In genomic region chr15:38129531-38130199, GRCh38 we compare ENCODE assay signal across 8 cellular contexts.
A peak's percentile ranks its signal among the peaks of the same experiment; 100 is the strongest.
DNase-seq lines count a peak whose midpoint lies in the region; ATAC-seq, FAIRE-seq and TF ChIP-seq lines count a peak whose summit lies in the region.

No MANE protein-coding gene starts in this region.

- peak; percentile 52 for FAIRE-seq in K562 (lab: Jason Lieb, UNC)
- FAIRE-seq in keratinocyte (lab: Jason Lieb, UNC): peak; percentile 99

- ATAC-seq in GM21360 (IDR thresholded peaks at IDR 0.05; ENCODE audit: unreplicated experiment): peak; percentile 59
- no peak for ATAC-seq in K562
- peak; percentile 82 for ATAC-seq in stimulated activated effector memory CD8-positive, alpha-beta T cell treated with anti-CD3 and anti-CD28 coated beads, Interleukin-12 subunit alpha, Interleukin-12 subunit beta, amount 100 ng/mL, for 72 hours

- no peak overlapping the region for H3K27ac Mint-ChIP-seq in stimulated activated effector memory CD8-positive, alpha-beta T cell treated with anti-CD3 and anti-CD28 coated beads, Interleukin-12 subunit alpha, Interleukin-12 subunit beta, amount 100 ng/mL, for 72 hours

- no peak overlapping the region for H2AFZ ChIP-seq in K562 (ENCODE audit: low read depth, low read length)
- peak overlapping the region; percentile 14 for H2AFZ ChIP-seq in keratinocyte (ENCODE audit: control insufficient read depth, low read length)

- H3K36me3 Mint-ChIP-seq in stimulated activated effector memory CD8-positive, alpha-beta T cell treated with anti-CD3 and anti-CD28 coated beads, Interleukin-12 subunit alpha, Interleukin-12 subunit beta, amount 100 ng/mL, for 72 hours: no peaks in the 10 kb centered on the region

- TF ChIP-seq CTCF in K562 (IDR thresholded peaks at IDR 0.05 in 2 of 3, conservative IDR thresholded peaks at IDR 0.05 in 1 of 3; ENCODE audit: insufficient read depth in 2 of 3, low read depth in 1 of 3, low read length in 3 of 3): no peak
- TF ChIP-seq CTCF in keratinocyte (optimal IDR thresholded peaks at IDR 0.05 in 1 of 3, IDR thresholded peaks at IDR 0.05 in 1 of 3, conservative IDR thresholded peaks at IDR 0.05 in 1 of 3; ENCODE audit: extremely low read depth in 1 of 3, insufficient read depth in 2 of 3, low read length in 3 of 3): no peak
- TF ChIP-seq CTCF in BE2C (IDR thresholded peaks at IDR 0.05; ENCODE audit: low read depth, low read length): no peak

- in situ Hi-C loops in K562 (cut with MboI): no loop called here

- peak; percentile 5 for DNase-seq in DMS 273 (lab: John Stamatoyannopoulos, UW; ENCODE audit: unreplicated experiment)
- peak; percentile 98 for DNase-seq in HT1080 (ENCODE audit: low read depth)
- peak in 2 of 4 experiments; percentile 7 to 30 for DNase-seq in K562 (ENCODE audit: extremely low read depth in 1 of 4, low spot score in 3 of 4)
- peak; percentile 82 for DNase-seq in keratinocyte (ENCODE audit: low read depth, low spot score)
- no peak for DNase-seq in stimulated activated effector memory CD8-positive, alpha-beta T cell treated with anti-CD3 and anti-CD28 coated beads, Interleukin-12 subunit alpha, Interleukin-12 subunit beta, amount 100 ng/mL, for 72 hours (ENCODE audit: low spot score in 2 of 2)
- DNase-seq in NCI-H524 (lab: John Stamatoyannopoulos, UW): no peak
- DNase-seq in BE2C: no peak

- H4K20me1 ChIP-seq in K562 (replicated peaks; ENCODE audit: control insufficient read depth, insufficient read depth, low read length) (no peaks in the 10 kb centered on the region), keratinocyte (ENCODE audit: control insufficient read depth, extremely low read depth, insufficient read depth, low read length) (no peaks in the 10 kb centered on the region)

- H3K27ac ChIP-seq in K562 (ENCODE audit: extremely low read depth, low read depth, low read length) (no peak overlapping the region), keratinocyte (ENCODE audit: control insufficient read depth, insufficient read depth, low read length) (peak overlapping the region; percentile 56)

- no peak for TF ChIP-seq EP300 in K562 (IDR thresholded peaks at IDR 0.05; ENCODE audit: low read length)

- 2% methylated on average over 12 of the region's 12 CpGs for WGBS in K562 (ENCODE audit: insufficient coverage, low coverage, missing lambda C conversion rate)

- intact Hi-C loops in K562 (cut with micrococcal nuclease): no loop called here

- H3K4me2 ChIP-seq in K562 (ENCODE audit: insufficient read depth, low read length) (no peak overlapping the region), keratinocyte (ENCODE audit: control insufficient read depth, extremely low read depth, insufficient read depth, low read depth, low read length) (peak overlapping the region; percentile 68)

- no peaks in the 10 kb centered on the region for H3K9me1 ChIP-seq in K562 (ENCODE audit: control insufficient read depth, insufficient read depth, low read length)
- H3K9me1 ChIP-seq in keratinocyte (ENCODE audit: control insufficient read depth, extremely low read depth, insufficient read depth, low read length): no peaks in the 10 kb centered on the region

- CTCF ChIA-PET in K562 (lab: Yijun Ruan, JAX; ENCODE audit: low intra/inter-chr PET ratio): no interaction called here

- H3K9ac ChIP-seq in K562 (ENCODE audit: insufficient read depth in 1 of 2, low read depth in 2 of 2, low read length in 2 of 2) (no peak overlapping the region), keratinocyte (ENCODE audit: control insufficient read depth, extremely low read depth, insufficient read depth, low read length) (peak overlapping the region; percentile 47)

- H3K9me3 ChIP-seq in K562 (replicated peaks; ENCODE audit: control insufficient read depth, insufficient read depth, low read depth, low read length): no peaks in the 10 kb centered on the region
- no peaks in the 10 kb centered on the region for H3K9me3 ChIP-seq in keratinocyte (ENCODE audit: control insufficient read depth, low read depth, low read length)
- no peaks in the 10 kb centered on the region; the same call in 1 of the 2 replicates for H3K9me3 ChIP-seq in BE2C

- no TSS peak for BruUV-seq in K562 (replicated peaks; lab: Mats Ljungman, UMichigan)

- peak overlapping the region; percentile 13 for H3K4me3 Mint-ChIP-seq in stimulated activated effector memory CD8-positive, alpha-beta T cell treated with anti-CD3 and anti-CD28 coated beads, Interleukin-12 subunit alpha, Interleukin-12 subunit beta, amount 100 ng/mL, for 72 hours

- H3K36me3 ChIP-seq in K562 (ENCODE audit: control insufficient read depth, insufficient read depth, low read length): no peaks in the 10 kb centered on the region
- no peaks in the 10 kb centered on the region for H3K36me3 ChIP-seq in keratinocyte (ENCODE audit: control insufficient read depth in 2 of 2, extremely low read depth in 1 of 2, insufficient read depth in 2 of 2, low read length in 2 of 2)
- H3K36me3 ChIP-seq in BE2C: no peaks in the 10 kb centered on the region

- POLR2A ChIA-PET in K562 (lab: Yijun Ruan, JAX): interaction anchor here (0.9 kb wide), 1 partner anchor 12 kb away, joined by 5 read pairs; no protein-coding TSS in a partner anchor

- H3K4me3 ChIP-seq in K562: no peak overlapping the region
- peak overlapping the region; percentile 6 to 38 (median 8) for H3K4me3 ChIP-seq in keratinocyte (ENCODE audit: control insufficient read depth in 2 of 3, extremely low read depth in 1 of 3, insufficient read depth in 2 of 3, low read depth in 1 of 3, low read length in 3 of 3)
- no peak overlapping the region for H3K4me3 ChIP-seq in BE2C (ENCODE audit: low read depth, low read length)

- dilution Hi-C loops in keratinocyte (cut with MboI; ENCODE audit: extremely low pct_ligation_motif_present, low sequenced_read_pairs): no loop called here

- H3K4me1 ChIP-seq in K562 (replicated peaks in 1 of 2; ENCODE audit: control insufficient read depth in 2 of 2, insufficient read depth in 2 of 2, low read length in 2 of 2) (no peaks in the 10 kb centered on the region), keratinocyte (ENCODE audit: control insufficient read depth, extremely low read depth, insufficient read depth, low read length) (peaks cover 28% of the 10 kb centered on the region), BE2C (no peaks in the 10 kb centered on the region)

- peaks cover 30% of the 10 kb centered on the region for H3K4me1 Mint-ChIP-seq in stimulated activated effector memory CD8-positive, alpha-beta T cell treated with anti-CD3 and anti-CD28 coated beads, Interleukin-12 subunit alpha, Interleukin-12 subunit beta, amount 100 ng/mL, for 72 hours

- H3K9me3 Mint-ChIP-seq in stimulated activated effector memory CD8-positive, alpha-beta T cell treated with anti-CD3 and anti-CD28 coated beads, Interleukin-12 subunit alpha, Interleukin-12 subunit beta, amount 100 ng/mL, for 72 hours: no peaks in the 10 kb centered on the region

- no peaks in the 10 kb centered on the region for H3K79me2 ChIP-seq in K562 (ENCODE audit: control insufficient read depth, insufficient read depth, low read length)
- no peaks in the 10 kb centered on the region for H3K79me2 ChIP-seq in keratinocyte (ENCODE audit: control insufficient read depth, insufficient read depth, low read length)

- no peak for TF ChIP-seq RAD21 in K562 (CRISPR knock-in tag; conservative IDR thresholded peaks at IDR 0.05 in 1 of 2, IDR thresholded peaks at IDR 0.05 in 1 of 2)

- no peak for TF ChIP-seq POLR2A in K562 (conservative IDR thresholded peaks at IDR 0.05)

- H3K27me3 ChIP-seq in K562 (ENCODE audit: control insufficient read depth in 2 of 2, insufficient read depth in 2 of 2, low read length in 2 of 2) (no peaks in the 10 kb centered on the region; a peak in 1 of 5 replicates), keratinocyte (ENCODE audit: control insufficient read depth, extremely low read depth, insufficient read depth, low read length) (no peaks in the 10 kb centered on the region), BE2C (no peaks in the 10 kb centered on the region)

TF ChIP-seq in K562, 482 proteins besides CTCF, POLR2A, EP300 and RAD21:
- no peak for TF ChIP-seq FOXP1 (CRISPR knock-in tag; IDR thresholded peaks at IDR 0.05)
- no peak for TF ChIP-seq TAF1 (IDR thresholded peaks at IDR 0.05; ENCODE audit: control insufficient read depth, extremely low read depth, insufficient read depth, low read length, severe bottlenecking)
- TF ChIP-seq, protein P1, sequence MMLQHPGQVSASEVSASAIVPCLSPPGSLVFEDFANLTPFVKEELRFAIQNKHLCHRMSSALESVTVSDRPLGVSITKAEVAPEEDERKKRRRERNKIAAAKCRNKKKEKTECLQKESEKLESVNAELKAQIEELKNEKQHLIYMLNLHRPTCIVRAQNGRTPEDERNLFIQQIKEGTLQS (IDR thresholded peaks at IDR 0.05): 0 out of 2 replicates have a peak, but pooled peaks have one; percentile 10
- TF ChIP-seq, protein P1 (CRISPR knock-in tag; conservative IDR thresholded peaks at IDR 0.05): no peak
- peak; percentile 34; the same call in 1 of the 2 replicates for TF ChIP-seq JUND (IDR thresholded peaks at IDR 0.05; ENCODE audit: borderline replicate concordance, low read depth, low read length)
- TF ChIP-seq JUND (tag; IDR thresholded peaks at IDR 0.05; ENCODE audit: borderline replicate concordance, low read depth, low read length): no peak
- TF ChIP-seq EGR1 (conservative IDR thresholded peaks at IDR 0.05): peak; percentile 83
- TF ChIP-seq, protein P2, sequence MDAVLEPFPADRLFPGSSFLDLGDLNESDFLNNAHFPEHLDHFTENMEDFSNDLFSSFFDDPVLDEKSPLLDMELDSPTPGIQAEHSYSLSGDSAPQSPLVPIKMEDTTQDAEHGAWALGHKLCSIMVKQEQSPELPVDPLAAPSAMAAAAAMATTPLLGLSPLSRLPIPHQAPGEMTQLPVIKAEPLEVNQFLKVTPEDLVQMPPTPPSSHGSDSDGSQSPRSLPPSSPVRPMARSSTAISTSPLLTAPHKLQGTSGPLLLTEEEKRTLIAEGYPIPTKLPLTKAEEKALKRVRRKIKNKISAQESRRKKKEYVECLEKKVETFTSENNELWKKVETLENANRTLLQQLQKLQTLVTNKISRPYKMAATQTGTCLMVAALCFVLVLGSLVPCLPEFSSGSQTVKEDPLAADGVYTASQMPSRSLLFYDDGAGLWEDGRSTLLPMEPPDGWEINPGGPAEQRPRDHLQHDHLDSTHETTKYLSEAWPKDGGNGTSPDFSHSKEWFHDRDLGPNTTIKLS (IDR thresholded peaks at IDR 0.05; ENCODE audit: borderline replicate concordance, low read depth): no peak
- no peak for TF ChIP-seq CBX5 (IDR thresholded peaks at IDR 0.05; ENCODE audit: borderline replicate concordance, low read depth)
- TF ChIP-seq HEY1 (CRISPR knock-in tag; IDR thresholded peaks at IDR 0.05; ENCODE audit: borderline replicate concordance): no peak

Comparison
In these comparisons a context has a peak if more than half of its experiments do, and no peak if none do; other contexts are left out.
1. DNase-seq: peak in DMS 273 (single experiment), HT1080 (single experiment) and keratinocyte (single experiment); none in stimulated activated effector memory CD8-positive, alpha-beta T cell treated with anti-CD3 and anti-CD28 coated beads, Interleukin-12 subunit alpha, Interleukin-12 subunit beta, amount 100 ng/mL, for 72 hours (0 of 2), NCI-H524 (0 of 2) and BE2C (single experiment).
2. H3K4me3 ChIP-seq: peak in keratinocyte (3 of 3); none in K562 (single experiment) and BE2C (single experiment).